Comparison of ENCODE assay signal across 16 cellular contexts in genomic region chr15:70265986-70266385, GRCh38.
"Had no signal": no experiment of that assay in that cellular context is flagged by ENCODE, and none has a peak within 500 bp of the region (broad histone marks: within the 10 kb centered on the region; RNA-seq: fewer than 3 reads in every experiment).

No MANE protein-coding gene starts in this region.

- H3K27ac ChIP-seq: cardiac muscle cell, foreskin keratinocyte, left ventricle myocardium inferior, suprapubic skin had no signal

- H3K36me3 ChIP-seq: ascending aorta, cardiac muscle cell, heart left ventricle, left ventricle myocardium inferior, suprapubic skin had no signal

- H3K27ac Mint-ChIP-seq: activated CD8-positive, alpha-beta memory T cell treated with anti-CD3 and anti-CD28 coated beads, Interleukin-2, amount 10 ng/mL, durations not matched to agents 7 days and 5 days; memory B cell; type B pancreatic cell had no signal

- H3K9me3 ChIP-seq: ascending aorta, heart left ventricle, left ventricle myocardium inferior, suprapubic skin had no signal

- H3K9me3 Mint-ChIP-seq: activated T-cell treated with anti-CD3 and anti-CD28 coated beads, Interleukin-2, amount 50 U/mL, for 4 hours; memory B cell; neural crest cell; type B pancreatic cell had no signal

- H3K4me3 Mint-ChIP-seq: activated CD8-positive, alpha-beta memory T cell treated with anti-CD3 and anti-CD28 coated beads, Interleukin-2, amount 10 ng/mL, durations not matched to agents 7 days and 5 days; activated naive CD8-positive, alpha-beta T cell; activated T-cell treated with anti-CD3 and anti-CD28 coated beads, Interleukin-2, amount 50 U/mL, for 4 hours; memory B cell; type B pancreatic cell had no signal

- DNase-seq: activated CD4-positive, alpha-beta T cell treated with anti-CD3 and anti-CD28 coated beads, Interleukin-2, amount 50 U/mL, for 1 hour; activated CD8-positive, alpha-beta memory T cell treated with anti-CD3 and anti-CD28 coated beads, Interleukin-2, amount 10 ng/mL, durations not matched to agents 7 days and 5 days; activated effector memory CD4-positive, alpha-beta T cell treated with anti-CD3 and anti-CD28 coated beads, Interleukin-2, amount 50 U/mL, for 16 hours; activated T-cell treated with anti-CD3 and anti-CD28 coated beads, Interleukin-2, amount 50 U/mL, for 4 hours; foreskin keratinocyte; islet precursor cell had no signal

- H3K4me3 ChIP-seq: ascending aorta, cardiac muscle cell, heart left ventricle, left ventricle myocardium inferior, smooth muscle cell, suprapubic skin had no signal

- H3K27me3 ChIP-seq: ascending aorta, heart left ventricle, suprapubic skin had no signal

- H3K36me3 Mint-ChIP-seq: activated CD8-positive, alpha-beta memory T cell treated with anti-CD3 and anti-CD28 coated beads, Interleukin-2, amount 10 ng/mL, durations not matched to agents 7 days and 5 days; activated naive CD8-positive, alpha-beta T cell; memory B cell; type B pancreatic cell had no signal

- ATAC-seq: activated CD8-positive, alpha-beta memory T cell treated with anti-CD3 and anti-CD28 coated beads, Interleukin-2, amount 10 ng/mL, durations not matched to agents 7 days and 5 days; activated T-cell treated with anti-CD3 and anti-CD28 coated beads, Interleukin-2, amount 50 U/mL, for 4 hours; foreskin keratinocyte had no signal
